In the genomic region with DNA sequence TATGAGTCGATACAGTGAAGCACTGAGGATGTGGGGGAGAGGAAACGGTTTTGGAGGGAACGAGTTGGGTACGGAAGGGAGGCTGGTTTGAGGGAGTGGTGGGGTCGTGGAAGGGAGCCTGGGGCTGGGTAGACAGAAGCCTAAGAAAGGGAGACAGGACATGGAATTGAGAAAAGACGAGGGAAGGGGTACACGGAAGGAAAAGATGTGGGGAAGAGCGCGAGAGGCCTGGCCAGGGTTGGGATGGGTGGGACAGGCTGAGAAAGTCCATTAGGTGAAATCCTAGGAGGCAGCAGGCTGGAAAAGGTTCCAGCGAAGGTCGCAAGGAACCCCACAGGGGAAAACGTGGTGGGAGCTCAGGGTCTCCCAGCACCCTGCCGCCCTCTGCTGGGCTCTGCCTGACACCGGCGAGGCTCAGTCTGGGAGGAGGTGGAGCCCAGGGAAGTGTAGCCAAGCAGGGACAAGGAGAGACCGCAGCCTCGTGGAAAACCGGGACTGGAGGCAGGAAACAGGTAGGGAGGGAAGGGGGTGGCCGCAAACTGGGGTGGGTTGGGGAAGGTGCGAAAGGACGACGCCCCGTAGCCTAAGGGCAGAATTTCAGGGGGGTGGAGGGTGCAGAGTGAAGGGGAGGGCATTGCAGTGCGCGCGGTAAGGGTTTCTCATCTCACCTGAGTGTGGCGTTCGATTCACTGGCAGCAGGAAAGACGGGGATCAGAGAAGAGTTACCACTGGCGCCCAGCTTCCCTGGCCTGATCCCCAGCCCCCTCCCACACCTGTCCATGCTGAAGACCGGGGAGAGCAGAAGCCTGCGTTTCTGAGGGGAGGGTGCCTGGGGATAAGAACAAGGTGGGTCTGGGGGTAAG, we compare ENCODE assay signal across 8 cellular contexts. TPM values are rescaled to one million over a fixed set of nuclear protein-coding genes. Genes with fewer than 3 reads are reported as not detected.
DNase-seq lines count a peak whose midpoint lies in the region; ATAC-seq and TF ChIP-seq lines count a peak whose summit lies in the region.

No MANE protein-coding gene starts in this region.

- H3K9ac ChIP-seq in fibroblast of lung (ENCODE audit: insufficient read depth, low read length) = peak overlapping the region; percentile 51
- peak overlapping the region; percentile 58 for H3K9ac ChIP-seq in muscle layer of colon (ENCODE audit: low read length)
- H3K9ac ChIP-seq in stomach smooth muscle (ENCODE audit: low read length in 2 of 2) = peak overlapping the region; percentile 73 to 75

- no peaks in the 10 kb centered on the region for H4K20me1 ChIP-seq in fibroblast of lung (ENCODE audit: control insufficient read depth, extremely low read depth, insufficient read depth, low read length)

- peak; percentile 75 for TF ChIP-seq CTCF in LNCAP (IDR thresholded peaks at IDR 0.05)
- peak; percentile 38 to 81 for TF ChIP-seq CTCF in fibroblast of lung (conservative IDR thresholded peaks at IDR 0.05 in 1 of 2, IDR thresholded peaks at IDR 0.05 in 1 of 2; ENCODE audit: low read depth in 1 of 2, low read length in 2 of 2)

- peak overlapping the region; percentile 84 for H3K4me2 ChIP-seq in fibroblast of lung (ENCODE audit: extremely low read depth, insufficient read depth, low read length)

- H3K4me3 ChIP-seq in fibroblast of lung (replicated peaks in 1 of 4; ENCODE audit: control extremely low read depth in 1 of 4, insufficient read depth in 1 of 4, low read depth in 3 of 4, low read length in 4 of 4) (peak overlapping the region; percentile 49 to 85 (median 66)), muscle layer of colon (ENCODE audit: low read depth in 1 of 2, low read length in 2 of 2) (peak overlapping the region; percentile 65 to 84), stomach smooth muscle (ENCODE audit: low read length in 2 of 2) (peak overlapping the region; percentile 71 to 80)

- H2AFZ ChIP-seq in fibroblast of lung (ENCODE audit: low read length) = peak overlapping the region; percentile 67

- DNase-seq in DMS 273 treated with DMSO at 0.1 percent for 48 hours (lab: John Stamatoyannopoulos, UW) (peak; percentile 72), RPMI7951 (ENCODE audit: low read depth) (peak; percentile 74), fibroblast of lung (ENCODE audit: low read depth in 2 of 2) (peak; percentile 69)
- DNase-seq in activated T-helper 9 cell treated with anti-CD3 and anti-CD28 coated beads, Interleukin-2, amount 50 U/mL, for 16 hours (ENCODE audit: low read depth) = peak; percentile 44

- peaks cover 2% of the 10 kb centered on the region for H3K36me3 ChIP-seq in fibroblast of lung (ENCODE audit: control insufficient read depth, insufficient read depth, low read length)
- H3K36me3 ChIP-seq in muscle layer of colon (ENCODE audit: insufficient read depth, low read length) = peaks cover 6% of the 10 kb centered on the region
- H3K36me3 ChIP-seq in stomach smooth muscle (ENCODE audit: control insufficient read depth in 2 of 2, insufficient read depth in 2 of 2, low read length in 2 of 2) = peaks cover under 1 to 2% of the 10 kb centered on the region in 2 donors

- no peaks in the 10 kb centered on the region for H3K9me3 ChIP-seq in fibroblast of lung (ENCODE audit: control insufficient read depth, insufficient read depth, low read depth, low read length)
- no peaks in the 10 kb centered on the region for H3K9me3 ChIP-seq in muscle layer of colon (ENCODE audit: low read length)
- no peaks in the 10 kb centered on the region for H3K9me3 ChIP-seq in stomach smooth muscle (ENCODE audit: control insufficient read depth in 2 of 2, low read length in 2 of 2)

- H3K27me3 ChIP-seq in fibroblast of lung (ENCODE audit: control insufficient read depth, insufficient read depth, low read length) (no peaks in the 10 kb centered on the region), muscle layer of colon (ENCODE audit: control insufficient read depth in 1 of 2, insufficient read depth in 2 of 2, low read length in 2 of 2) (no peaks in the 10 kb centered on the region), stomach smooth muscle (ENCODE audit: control insufficient read depth in 1 of 2, insufficient read depth in 2 of 2, low read length in 2 of 2) (no peaks in the 10 kb centered on the region)

- peaks cover 10% of the 10 kb centered on the region for H3K4me1 ChIP-seq in fibroblast of lung (ENCODE audit: control insufficient read depth, extremely low read depth, insufficient read depth, low read length)
- peaks cover 18% of the 10 kb centered on the region for H3K4me1 ChIP-seq in muscle layer of colon (ENCODE audit: insufficient read depth, low read length)
- peaks cover 34% of the 10 kb centered on the region for H3K4me1 ChIP-seq in stomach smooth muscle (ENCODE audit: control insufficient read depth, insufficient read depth, low read length)

- H3K27ac ChIP-seq in fibroblast of lung (ENCODE audit: insufficient read depth, low read length) (peak overlapping the region; percentile 60), muscle layer of colon (ENCODE audit: low read depth, low read length) (no peak overlapping the region), stomach smooth muscle (ENCODE audit: low read length) (peak overlapping the region; percentile 78)

- no peak for ATAC-seq in HG03095 (IDR thresholded peaks at IDR 0.05; ENCODE audit: unreplicated experiment)

- no peaks in the 10 kb centered on the region for H3K79me2 ChIP-seq in fibroblast of lung (ENCODE audit: control insufficient read depth, insufficient read depth, low read length)

RNA-seq across cellular contexts. Expression of a gene that starts 4.3 kb away (rescaled TPM):
- 3.3 and 5.0 TPM in 2 replicates for total RNA-seq in RPMI7951 (2014; rRNA removed; shearing (Covaris generic))
- total RNA-seq in fibroblast of lung = 10.5 and 13.4 TPM in 2 replicates
- 8.7 and 10.9 TPM in 2 replicates for polyA plus RNA-seq in fibroblast of lung
- polyA plus RNA-seq in fibroblast of lung (2012) = 7.3 and 9.1 TPM in 2 replicates
- 9.1 and 25.4 TPM in 2 replicates for polyA minus RNA-seq in fibroblast of lung (ENCODE audit: low replicate concordance)

RNA-seq across cellular contexts. Expression of a gene that starts 28.2 kb away (rescaled TPM):
- not detected in 2 replicates for total RNA-seq in RPMI7951 (2014; rRNA removed; shearing (Covaris generic))
- not detected in 2 replicates for total RNA-seq in fibroblast of lung
- polyA plus RNA-seq in fibroblast of lung = not detected in 2 replicates
- polyA plus RNA-seq in fibroblast of lung (2012) = not detected in 2 replicates
- not detected in 2 replicates for polyA minus RNA-seq in fibroblast of lung (ENCODE audit: low replicate concordance)

RNA-seq across cellular contexts. Expression of a gene that starts 43.7 kb away (rescaled TPM):
- total RNA-seq in RPMI7951 (2014; rRNA removed; shearing (Covaris generic)) = not detected in 2 replicates
- not detected in 2 replicates for total RNA-seq in fibroblast of lung
- not detected in 2 replicates for polyA plus RNA-seq in fibroblast of lung
- polyA plus RNA-seq in fibroblast of lung (2012) = not detected in 2 replicates
- not detected in 2 replicates for polyA minus RNA-seq in fibroblast of lung (ENCODE audit: low replicate concordance)

RNA-seq across cellular contexts. Expression of a gene that starts 52.3 kb away (rescaled TPM):
- total RNA-seq in RPMI7951 (2014; rRNA removed; shearing (Covaris generic)) = not detected in 2 replicates
- total RNA-seq in fibroblast of lung = not detected in 2 replicates
- polyA plus RNA-seq in fibroblast of lung = not detected in 2 replicates
- polyA plus RNA-seq in fibroblast of lung (2012) = not detected in 2 replicates
- polyA minus RNA-seq in fibroblast of lung (ENCODE audit: low replicate concordance) = not detected in 2 replicates
